Comparison of ENCODE assay signal across 8 cellular contexts in genomic region chr2:235495373-235496238, GRCh38. TPM values are rescaled to one million over a fixed set of nuclear protein-coding genes. Genes with fewer than 3 reads are reported as not detected.
DNase-seq lines count a peak whose midpoint lies in the region; ATAC-seq and TF ChIP-seq lines count a peak whose summit lies in the region.

No MANE protein-coding gene starts in this region.

- peaks cover 38% of the 10 kb centered on the region for H3K4me1 Mint-ChIP-seq in osteocyte (ENCODE audit: unreplicated experiment)

- H3K4me1 ChIP-seq in SJCRH30 = no peaks in the 10 kb centered on the region; the same call in 1 of the 2 replicates

- no peaks in the 10 kb centered on the region for H3K9me3 ChIP-seq in SJCRH30 (replicated peaks)

- no peaks in the 10 kb centered on the region for H3K36me3 Mint-ChIP-seq in osteocyte (ENCODE audit: unreplicated experiment)

- H3K9me3 Mint-ChIP-seq in osteocyte (ENCODE audit: unreplicated experiment) = peaks cover 5% of the 10 kb centered on the region

- no peaks in the 10 kb centered on the region for H3K36me3 ChIP-seq in SJCRH30

- H3K4me3 ChIP-seq in SJCRH30 (peak overlapping the region; percentile 94), fibroblast of mammary gland (ENCODE audit: control insufficient read depth, low read depth, low read length) (peak overlapping the region; percentile 57)

- ATAC-seq in HG03039 (IDR thresholded peaks at IDR 0.05; ENCODE audit: unreplicated experiment) = no peak

- no peaks in the 10 kb centered on the region for H3K27me3 ChIP-seq in SJCRH30

- H3K27me3 Mint-ChIP-seq in osteocyte (ENCODE audit: unreplicated experiment) = no peaks in the 10 kb centered on the region

- H3K27ac Mint-ChIP-seq in osteocyte (ENCODE audit: unreplicated experiment) = peak overlapping the region; percentile 38

- in situ Hi-C loops in G401 (cut with HindIII; ENCODE audit: low sequenced_read_pairs) = no loop called here

- H3K27ac ChIP-seq in SJCRH30 = no peak overlapping the region

- TF ChIP-seq CTCF in fibroblast of mammary gland (conservative IDR thresholded peaks at IDR 0.05; ENCODE audit: control insufficient read depth, insufficient read depth, low read depth, low read length) (no peak), osteocyte (IDR thresholded peaks at IDR 0.05) (peak; percentile 18)

- DNase-seq in G401 (ENCODE audit: low spot score) (peak; percentile 45), SJCRH30 (no peak), fibroblast of mammary gland (ENCODE audit: low read depth) (peak; percentile 10), osteocyte (ENCODE audit: extremely low spot score, unreplicated experiment) (no peak), SHP77 treated with DMSO at 0.1 percent for 48 hours (lab: John Stamatoyannopoulos, UW) (no peak), NCI-H1930 (lab: John Stamatoyannopoulos, UW) (no peak), LoVo (ENCODE audit: low spot score) (no peak)

- peak overlapping the region; percentile 83 for H3K4me3 Mint-ChIP-seq in osteocyte (ENCODE audit: unreplicated experiment)

RNA-seq across cellular contexts. Expression of gene AGAP1, which starts 1.8 kb away (rescaled TPM):
- total RNA-seq in G401 (2014; rRNA removed; shearing (Covaris generic)) = 4.9 and 14.4 TPM in 2 replicates
- 24.6 and 27.8 TPM in 2 replicates for total RNA-seq in SJCRH30 (2014; rRNA removed; shearing (Covaris generic))
- total RNA-seq in osteocyte = 40.5 and 43.8 TPM in 2 replicates

Comparison
In these comparisons a context has a peak if more than half of its experiments do, and no peak if none do; other contexts are left out.
1. DNase-seq: peak in G401 (single experiment) and fibroblast of mammary gland (single experiment); none in SJCRH30 (0 of 2), osteocyte (single experiment), SHP77 treated with DMSO at 0.1 percent for 48 hours (single experiment), NCI-H1930 (0 of 2) and LoVo (single experiment).